In the genomic region with DNA sequence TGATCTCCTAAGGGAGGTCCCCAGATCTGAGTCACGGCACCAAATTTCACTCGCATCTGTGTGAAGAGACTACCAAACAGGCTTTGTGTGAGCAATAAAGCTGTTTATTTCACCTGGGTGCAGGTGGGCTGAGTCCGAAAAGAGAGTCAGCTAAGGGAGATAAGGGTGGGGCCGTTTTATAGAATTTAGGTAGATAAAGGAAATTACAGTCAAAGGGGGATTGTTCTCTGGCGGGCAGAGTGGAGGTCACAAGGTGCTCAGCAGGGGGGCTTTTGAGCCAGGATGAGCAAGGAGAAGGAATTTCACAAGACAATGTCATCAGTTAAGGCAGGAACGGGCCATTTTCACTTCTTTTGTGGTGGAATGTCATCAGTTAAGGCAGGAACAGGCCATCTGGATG, we compare ENCODE assay signal across 10 cellular contexts. TPM values are rescaled to one million over a fixed set of nuclear protein-coding genes. Genes with fewer than 3 reads are reported as not detected.
"Had no signal": no experiment of that assay in that cellular context is flagged by ENCODE, and none has a peak within 500 bp of the region (broad histone marks: within the 10 kb centered on the region; RNA-seq: fewer than 3 reads in every experiment).

No MANE protein-coding gene starts in this region.

RNA-seq across cellular contexts. Expression of a gene that starts 8.2 kb away (rescaled TPM):
- total RNA-seq: activated B cell treated with CpG ODN at 0.5 μM for 24 hours; activated CD4-positive, alpha-beta memory T cell treated with anti-CD3 and anti-CD28 coated beads for 36 hours; activated naive CD4-positive, alpha-beta T cell treated with anti-CD3 and anti-CD28 coated beads for 36 hours; activated naive CD4-positive, alpha-beta T cell treated with anti-CD3 and anti-CD28 coated beads, Interleukin-2, amount 50 U/mL, for 72 hours; activated T-cell treated with anti-CD3 and anti-CD28 coated beads, Interleukin-2, amount 50 U/mL, for 4 hours; activated T-helper 1 cell treated with anti-CD3 and anti-CD28 coated beads, Interleukin-12 subunit alpha, Interleukin-12 subunit beta, Interleukin-2, Interleukin-4 antibody, amounts not matched to agents 30 ng/mL and 10 ng/mL and 1 ng/mL, durations not matched to agents 14 hours and 24 hours and 36 hours; M059J; PC-3; SJSA1 had no signal
- polyA plus RNA-seq: SK-N-SH had no signal
